In genomic region chr1:87348346-87349019, GRCh38 we compare ENCODE assay signal across 19 cellular contexts. TPM values are rescaled to one million over a fixed set of nuclear protein-coding genes. Genes with fewer than 3 reads are reported as not detected.
DNase-seq lines count a peak whose midpoint lies in the region; ATAC-seq and TF ChIP-seq lines count a peak whose summit lies in the region.
"Had no signal": no experiment of that assay in that cellular context is flagged by ENCODE, and none has a peak within 500 bp of the region (broad histone marks: within the 10 kb centered on the region; RNA-seq: fewer than 3 reads in every experiment).

No MANE protein-coding gene starts in this region.

- H3K27me3 Mint-ChIP-seq in activated T-cell treated with anti-CD3 and anti-CD28 coated beads, Interleukin-2, amount 50 U/mL, for 72 hours (ENCODE audit: low read depth): no peaks in the 10 kb centered on the region
- H3K27me3 Mint-ChIP-seq in activated T-cell treated with anti-CD3 and anti-CD28 coated beads, Interleukin-2, amount 50 U/mL, for 24 hours: no peaks in the 10 kb centered on the region
- H3K27me3 Mint-ChIP-seq in stimulated activated memory B cell treated with anti-CD40 and anti-IgM and Interleukin-4, amounts not matched to agents 10 μg/mL and 1 μg/mL and 100 μg/mL, for 72 hours: no peaks in the 10 kb centered on the region
- H3K27me3 Mint-ChIP-seq: activated naive CD8-positive, alpha-beta T cell had no signal

- H3K27ac ChIP-seq in esophagus squamous epithelium: peak overlapping the region in 3 of 4 donors; percentile 6 to 23 (median 9)
- H3K27ac ChIP-seq in mesenchymal stem cell (ENCODE audit: low read length, poor library complexity, severe bottlenecking): no peak overlapping the region

- no peaks in the 10 kb centered on the region for H3K9me3 ChIP-seq in esophagus squamous epithelium
- H3K9me3 ChIP-seq in mesenchymal stem cell (ENCODE audit: control insufficient read depth, low read length): no peaks in the 10 kb centered on the region

- H3K27ac Mint-ChIP-seq in activated T-cell treated with anti-CD3 and anti-CD28 coated beads, Interleukin-2, amount 50 U/mL, for 72 hours: peak overlapping the region; percentile 12
- H3K27ac Mint-ChIP-seq in activated T-cell treated with anti-CD3 and anti-CD28 coated beads, Interleukin-2, amount 50 U/mL, for 24 hours: no peak overlapping the region
- peak overlapping the region; percentile 49 for H3K27ac Mint-ChIP-seq in stimulated activated memory B cell treated with anti-CD40 and anti-IgM and Interleukin-4, amounts not matched to agents 10 μg/mL and 1 μg/mL and 100 μg/mL, for 72 hours
- H3K27ac Mint-ChIP-seq: activated naive CD8-positive, alpha-beta T cell had no signal

- no peak overlapping the region for H3K4ac ChIP-seq in mesenchymal stem cell (ENCODE audit: low read depth in 1 of 2, low read length in 2 of 2)

- no peak for DNase-seq in activated T-cell treated with anti-CD3 and anti-CD28 coated beads, Interleukin-2, amount 50 U/mL, for 72 hours
- no peak for DNase-seq in activated T-cell treated with anti-CD3 and anti-CD28 coated beads, Interleukin-2, amount 50 U/mL, for 24 hours
- DNase-seq in NCI-H345 (lab: John Stamatoyannopoulos, UW) (peak; percentile 35), esophagus squamous epithelium (lab: John Stamatoyannopoulos, UW) (no peak), mesenchymal stem cell (no peak)
- no peak for DNase-seq in stimulated activated CD4-positive, alpha-beta T cell treated with anti-CD3 and anti-CD28 coated beads, Interleukin-12 subunit alpha, Interleukin-12 subunit beta, amount 100 ng/mL, for 4 hours
- DNase-seq: activated CD8-positive, alpha-beta memory T cell treated with anti-CD3 and anti-CD28 coated beads for 24 hours; activated T-cell treated with anti-CD3 and anti-CD28 coated beads, Interleukin-2, amount 50 U/mL, for 48 hours; C1 segment of cervical spinal cord; effector CD4-positive, alpha-beta T cell; GDM1; KBM-7; left colon; NCI-H2107; NCI-H526 treated with DMSO at 0.1 percent for 48 hours; SHP77 had no signal

- no peak overlapping the region for H3K18ac ChIP-seq in mesenchymal stem cell (ENCODE audit: low read depth in 1 of 2, low read length in 2 of 2)

- peaks cover 4 to 5% of the 10 kb centered on the region in 2 donors for H3K36me3 Mint-ChIP-seq in activated T-cell treated with anti-CD3 and anti-CD28 coated beads, Interleukin-2, amount 50 U/mL, for 72 hours (ENCODE audit: insufficient read depth in 2 of 2)
- peaks cover 15% of the 10 kb centered on the region for H3K36me3 Mint-ChIP-seq in activated T-cell treated with anti-CD3 and anti-CD28 coated beads, Interleukin-2, amount 50 U/mL, for 24 hours (ENCODE audit: low read depth)
- H3K36me3 Mint-ChIP-seq in stimulated activated memory B cell treated with anti-CD40 and anti-IgM and Interleukin-4, amounts not matched to agents 10 μg/mL and 1 μg/mL and 100 μg/mL, for 72 hours: peaks cover 30% of the 10 kb centered on the region

- no peak overlapping the region for H3K23ac ChIP-seq in mesenchymal stem cell (ENCODE audit: low read length in 2 of 2)

- H2BK12ac ChIP-seq in mesenchymal stem cell (ENCODE audit: low read length in 2 of 2): no peak overlapping the region

- no peak overlapping the region for H2AK5ac ChIP-seq in mesenchymal stem cell (ENCODE audit: low read length, severe bottlenecking)

- H3K9me3 Mint-ChIP-seq in activated T-cell treated with anti-CD3 and anti-CD28 coated beads, Interleukin-2, amount 50 U/mL, for 72 hours: no peaks in the 10 kb centered on the region
- no peaks in the 10 kb centered on the region for H3K9me3 Mint-ChIP-seq in activated T-cell treated with anti-CD3 and anti-CD28 coated beads, Interleukin-2, amount 50 U/mL, for 24 hours
- no peaks in the 10 kb centered on the region for H3K9me3 Mint-ChIP-seq in stimulated activated memory B cell treated with anti-CD40 and anti-IgM and Interleukin-4, amounts not matched to agents 10 μg/mL and 1 μg/mL and 100 μg/mL, for 72 hours

- H3K4me3 ChIP-seq in esophagus squamous epithelium: no peak overlapping the region
- H3K4me3 ChIP-seq in mesenchymal stem cell (ENCODE audit: insufficient read depth in 1 of 2, low read depth in 1 of 2, low read length in 2 of 2): no peak overlapping the region

- WGBS in esophagus squamous epithelium, 2 donors: 27 to 38% methylated on average over 5 to 7 of the region's 7 CpGs
- WGBS in mesenchymal stem cell: 94% methylated on average over 5 of the region's 7 CpGs

- no peak for TF ChIP-seq CTCF in esophagus squamous epithelium (IDR thresholded peaks at IDR 0.05)

- H3K79me1 ChIP-seq in mesenchymal stem cell (replicated peaks; ENCODE audit: low read length, poor library complexity, severe bottlenecking): peaks cover 2% of the 10 kb centered on the region

- no peak overlapping the region for H2BK15ac ChIP-seq in mesenchymal stem cell (ENCODE audit: low read depth, poor library complexity, severe bottlenecking)

- H3K14ac ChIP-seq in mesenchymal stem cell (ENCODE audit: low read length in 2 of 2): no peak overlapping the region

- H3K27me3 ChIP-seq in esophagus squamous epithelium (no peaks in the 10 kb centered on the region), mesenchymal stem cell (ENCODE audit: control insufficient read depth in 1 of 2, insufficient read depth in 1 of 2, low read length in 2 of 2) (no peaks in the 10 kb centered on the region)

- no peak overlapping the region for H3K4me3 Mint-ChIP-seq in activated T-cell treated with anti-CD3 and anti-CD28 coated beads, Interleukin-2, amount 50 U/mL, for 72 hours
- no peak overlapping the region for H3K4me3 Mint-ChIP-seq in activated T-cell treated with anti-CD3 and anti-CD28 coated beads, Interleukin-2, amount 50 U/mL, for 24 hours
- H3K4me3 Mint-ChIP-seq in stimulated activated memory B cell treated with anti-CD40 and anti-IgM and Interleukin-4, amounts not matched to agents 10 μg/mL and 1 μg/mL and 100 μg/mL, for 72 hours: no peak overlapping the region
- H3K4me3 Mint-ChIP-seq: activated naive CD8-positive, alpha-beta T cell had no signal

- no peak overlapping the region for H3K9ac ChIP-seq in mesenchymal stem cell (ENCODE audit: low read length)

- H3K4me1 ChIP-seq in esophagus squamous epithelium: peaks cover 0 to 26% (median 11%) of the 10 kb centered on the region in 3 donors
- H3K4me1 ChIP-seq in mesenchymal stem cell (ENCODE audit: control insufficient read depth, insufficient read depth, low read depth, low read length): no peaks in the 10 kb centered on the region

- no peak overlapping the region for H2AFZ ChIP-seq in mesenchymal stem cell (ENCODE audit: low read depth, low read length)

- peaks cover 0 to 39% (median 4%) of the 10 kb centered on the region in 3 donors for H3K36me3 ChIP-seq in esophagus squamous epithelium
- peaks cover 5 to 62% of the 10 kb centered on the region in 2 experiments for H3K36me3 ChIP-seq in mesenchymal stem cell (ENCODE audit: control insufficient read depth in 1 of 2, insufficient read depth in 2 of 2, low read depth in 1 of 2, low read length in 2 of 2)

- no peak for ATAC-seq in activated T-cell treated with anti-CD3 and anti-CD28 coated beads, Interleukin-2, amount 50 U/mL, for 72 hours (replicated peaks in 1 of 2)
- ATAC-seq in stimulated activated memory B cell treated with anti-CD40 and anti-IgM and Interleukin-4, amounts not matched to agents 10 μg/mL and 1 μg/mL and 100 μg/mL, for 72 hours: no peak
- ATAC-seq in HG03378 (IDR thresholded peaks at IDR 0.05; ENCODE audit: unreplicated experiment): no peak
- ATAC-seq: left colon had no signal

- H4K8ac ChIP-seq in mesenchymal stem cell (ENCODE audit: low read length): no peak overlapping the region

- H2BK5ac ChIP-seq in mesenchymal stem cell (ENCODE audit: low read depth, low read length, poor library complexity, severe bottlenecking): no peak overlapping the region

- H4K91ac ChIP-seq in mesenchymal stem cell (ENCODE audit: low read length): no peak overlapping the region

- H2BK120ac ChIP-seq in mesenchymal stem cell (ENCODE audit: low read depth, low read length): no peak overlapping the region

- H3K4me2 ChIP-seq in mesenchymal stem cell (ENCODE audit: low read length, poor library complexity, severe bottlenecking): no peak overlapping the region

- no peak for TF ChIP-seq POLR2A in esophagus squamous epithelium (IDR thresholded peaks at IDR 0.05)

- no peaks in the 10 kb centered on the region for H3K4me1 Mint-ChIP-seq in activated T-cell treated with anti-CD3 and anti-CD28 coated beads, Interleukin-2, amount 50 U/mL, for 72 hours (ENCODE audit: low read depth)
- H3K4me1 Mint-ChIP-seq in activated T-cell treated with anti-CD3 and anti-CD28 coated beads, Interleukin-2, amount 50 U/mL, for 24 hours (ENCODE audit: low read depth): no peaks in the 10 kb centered on the region
- H3K4me1 Mint-ChIP-seq in stimulated activated memory B cell treated with anti-CD40 and anti-IgM and Interleukin-4, amounts not matched to agents 10 μg/mL and 1 μg/mL and 100 μg/mL, for 72 hours: peaks cover 25% of the 10 kb centered on the region

- intact Hi-C loops in esophagus squamous epithelium (cut with DNase I): no loop called here

RNA-seq across cellular contexts. Expression of gene LMO4, which starts 19.8 kb away (rescaled TPM):
- 10 to 100 TPM; 28.9 to 31.8 TPM for total RNA-seq in activated T-cell treated with anti-CD3 and anti-CD28 coated beads, Interleukin-2, amount 50 U/mL, for 72 hours
- 10 to 100 TPM; 32.7 to 57.3 (median 52.1) TPM for total RNA-seq in esophagus squamous epithelium
- polyA plus RNA-seq in mesenchymal stem cell (2013, experiment 1 of 2): 40.6 TPM
- polyA plus RNA-seq in mesenchymal stem cell (2013, experiment 2 of 2): 40.8 TPM
